ENCODE assay signal across 25 cellular contexts in genomic region chr10:103067951-103068350, GRCh38.
A peak's percentile ranks its signal among the peaks of the same experiment; 100 is the strongest.
DNase-seq lines count a peak whose midpoint lies in the region; ATAC-seq, FAIRE-seq and TF ChIP-seq lines count a peak whose summit lies in the region.
"Had no signal": no experiment of that assay in that cellular context is flagged by ENCODE, and none has a peak within 500 bp of the region (broad histone marks: within the 10 kb centered on the region; RNA-seq: fewer than 3 reads in every experiment).

No MANE protein-coding gene starts in this region.

- DNase-seq in GM19239 (ENCODE audit: insufficient read length, low spot score) (no peak), LHCN-M2 (ENCODE audit: low read depth) (peak; percentile 41), H1 (ENCODE audit: low read depth in 1 of 2, low spot score in 2 of 2) (no peak), osteoblast (ENCODE audit: insufficient read length, low spot score, missing footprints) (peak; percentile 41), NCI-H1930 (lab: John Stamatoyannopoulos, UW) (no peak), cerebellar cortex (ENCODE audit: low spot score) (no peak), colonic mucosa (no peak)
- DNase-seq: BE2C; CD8-positive, alpha-beta memory T cell; DMS 273 treated with DMSO at 0.1 percent for 48 hours; DMS79; EL; GDM1; H7; NCI-H1092 treated with DMSO at 0.1 percent for 48 hours; NCI-H1436; NCI-H187; NCI-H446; NCI-H524 treated with DMSO at 0.1 percent for 48 hours; Peyer's patch; SHP77 treated with DMSO at 0.1 percent for 48 hours; SW 1271 had no signal

- FAIRE-seq in GM19239 (lab: Jason Lieb, UNC) (peak; percentile 39), H1 (lab: Jason Lieb, UNC) (no peak)

- H4K5ac ChIP-seq in H1 (ENCODE audit: insufficient read length, low read depth, low read length) = no peak overlapping the region

- TF ChIP-seq RAD21 in H1 (IDR thresholded peaks at IDR 0.05 in 1 of 2, conservative IDR thresholded peaks at IDR 0.05 in 1 of 2; ENCODE audit: low read depth in 2 of 2, low read length in 2 of 2) = peak; percentile 2 to 20; a peak in 1 of 4 replicates

- no peak overlapping the region for H3K56ac ChIP-seq in H1 (replicated peaks; ENCODE audit: insufficient read length, low read depth, low read length)

- TF ChIP-seq POLR2A in H1 (IDR thresholded peaks at IDR 0.05; ENCODE audit: control extremely low read depth in 1 of 2, low read depth in 2 of 2, low read length in 2 of 2) = no peak

- no peak overlapping the region for H2BK15ac ChIP-seq in H1 (ENCODE audit: low read length)

- no peak overlapping the region for H3K27ac ChIP-seq in H1 (ENCODE audit: low read depth, low read length)
- H3K27ac ChIP-seq in osteoblast (ENCODE audit: low read depth, low read length) = no peak overlapping the region
- H3K27ac ChIP-seq in colonic mucosa = no peak overlapping the region
- H3K27ac ChIP-seq: Peyer's patch, SK-N-MC had no signal

- ATAC-seq in HG03469 (IDR thresholded peaks at IDR 0.05; ENCODE audit: unreplicated experiment) = no peak

- H3K4ac ChIP-seq in H1 (replicated peaks; ENCODE audit: insufficient read length, low read depth, low read length) = no peak overlapping the region

- no peak overlapping the region for H4K8ac ChIP-seq in H1 (ENCODE audit: extremely low read depth, insufficient read depth, low read length)

- H3K4me3 ChIP-seq in H1 (ENCODE audit: extremely low read depth in 1 of 4, insufficient read depth in 2 of 4, low read depth in 3 of 4, low read length in 4 of 4) (no peak overlapping the region), osteoblast (ENCODE audit: insufficient read depth, low read length) (no peak overlapping the region), colonic mucosa (no peak overlapping the region)
- H3K4me3 ChIP-seq: GM12878, Peyer's patch, SK-N-MC had no signal

- no peak overlapping the region for H3K14ac ChIP-seq in H1 (ENCODE audit: insufficient read length)

- no peaks in the 10 kb centered on the region; the same call in 1 of the 2 replicates for H3K79me1 ChIP-seq in H1 (ENCODE audit: low read depth, low read length)

- H3K9ac ChIP-seq in H1 (replicated peaks in 1 of 4; ENCODE audit: extremely low read depth in 1 of 4, low read depth in 3 of 4, low read length in 3 of 4) (no peak overlapping the region), colonic mucosa (ENCODE audit: low read depth in 2 of 2, low read length in 2 of 2) (no peak overlapping the region)

- no peaks in the 10 kb centered on the region for H3K79me2 ChIP-seq in H1 (ENCODE audit: control insufficient read depth in 1 of 2, insufficient read depth in 2 of 2, low read length in 2 of 2)
- H3K79me2 ChIP-seq in osteoblast (ENCODE audit: insufficient read depth, low read length) = no peaks in the 10 kb centered on the region

- H3K27me3 ChIP-seq in H1 (replicated peaks in 1 of 4; ENCODE audit: control insufficient read depth in 3 of 4, extremely low read depth in 1 of 4, insufficient read depth in 3 of 4, low read length in 3 of 4) (no peaks in the 10 kb centered on the region), osteoblast (ENCODE audit: insufficient read depth, low read length) (no peaks in the 10 kb centered on the region), colonic mucosa (no peaks in the 10 kb centered on the region)
- H3K27me3 ChIP-seq: BE2C, Peyer's patch had no signal

- H3K4me2 ChIP-seq in H1 (ENCODE audit: insufficient read depth in 1 of 2, low read depth in 2 of 2, low read length in 2 of 2) = no peak overlapping the region
- no peak overlapping the region for H3K4me2 ChIP-seq in osteoblast (ENCODE audit: insufficient read depth, low read length)

- no peak overlapping the region for H2BK20ac ChIP-seq in H1 (ENCODE audit: low read length)

- H3K23ac ChIP-seq in H1 (ENCODE audit: insufficient read length) = no peak overlapping the region

- no peak overlapping the region for H3K18ac ChIP-seq in H1 (ENCODE audit: extremely low read depth, low read length)

- H3K9me3 ChIP-seq in H1 (ENCODE audit: insufficient read depth in 2 of 2, low read depth in 1 of 2, low read length in 1 of 2) = no peaks in the 10 kb centered on the region
- H3K9me3 ChIP-seq in osteoblast (ENCODE audit: low read depth, low read length) = no peaks in the 10 kb centered on the region
- no peaks in the 10 kb centered on the region for H3K9me3 ChIP-seq in colonic mucosa
- H3K9me3 ChIP-seq: BE2C, Peyer's patch had no signal

- TF ChIP-seq EP300 in H1 (IDR thresholded peaks at IDR 0.05; ENCODE audit: borderline replicate concordance in 1 of 2, low read depth in 2 of 2, low read length in 2 of 2) = no peak

- intact Hi-C loops in colonic mucosa (cut with DNase I) = loop anchor here (2.0 to 5.0 kb wide), 2 partner anchors 151 to 231 kb away; partner anchors contain the start of gene CYP17A1

- no peak overlapping the region for H2BK12ac ChIP-seq in H1 (ENCODE audit: low read depth, low read length)

- H3K23me2 ChIP-seq in H1 (ENCODE audit: low read depth, low read length) = no peaks in the 10 kb centered on the region

- H2AK5ac ChIP-seq in H1 (ENCODE audit: low read depth, low read length) = no peak overlapping the region

- CTCF ChIA-PET in H1 (lab: Charles Lee; ENCODE audit: partially characterized antibody) = interaction anchor here (0.6 to 10.3 kb wide), 13 partner anchors 10 to 341 kb away, joined by 3 to 137 read pairs (median 4); partner anchors contain the start of genes CNNM2 and CYP17A1

- H2AFZ ChIP-seq in H1 (ENCODE audit: low read length) (no peak overlapping the region), osteoblast (ENCODE audit: low read length) (no peak overlapping the region)

- POLR2A ChIA-PET in H1 (lab: Charles Lee; ENCODE audit: partially characterized antibody) = interaction anchor here (3.1 kb wide), 1 partner anchor 149 kb away, joined by 10 read pairs; the partner anchor contains the start of gene CNNM2

- H4K91ac ChIP-seq in H1 (replicated peaks; ENCODE audit: insufficient read length, low read length) = no peak overlapping the region

- H3K36me3 ChIP-seq in H1 (ENCODE audit: control insufficient read depth in 2 of 4, insufficient read depth in 4 of 4, low read length in 3 of 4) = no peaks in the 10 kb centered on the region
- no peaks in the 10 kb centered on the region for H3K36me3 ChIP-seq in osteoblast (ENCODE audit: insufficient read depth, low read length)
- no peaks in the 10 kb centered on the region for H3K36me3 ChIP-seq in colonic mucosa
- H3K36me3 ChIP-seq: BE2C, Peyer's patch had no signal

- no peak for TF ChIP-seq CTCF in H1 (IDR thresholded peaks at IDR 0.05; ENCODE audit: control extremely low read depth in 1 of 3, insufficient read depth in 1 of 3, low read depth in 1 of 3, low read length in 3 of 3)
- TF ChIP-seq CTCF in osteoblast (IDR thresholded peaks at IDR 0.05; ENCODE audit: extremely low read depth, low read depth, low read length) = no peak
- TF ChIP-seq CTCF in colonic mucosa (IDR thresholded peaks at IDR 0.05) = no peak

- peaks cover 0 to 5% (median 3%) of the 10 kb centered on the region in 4 experiments; a peak in 3 of 7 replicates for H3K4me1 ChIP-seq in H1 (replicated peaks in 1 of 4; ENCODE audit: control insufficient read depth in 3 of 4, insufficient read depth in 4 of 4, low read length in 3 of 4)
- peaks cover 3% of the 10 kb centered on the region for H3K4me1 ChIP-seq in osteoblast (ENCODE audit: insufficient read depth, low read length)
- no peaks in the 10 kb centered on the region for H3K4me1 ChIP-seq in colonic mucosa
- H3K4me1 ChIP-seq: BE2C had no signal

- H2BK5ac ChIP-seq in H1 (ENCODE audit: low read depth, low read length) = no peak overlapping the region

- H2BK120ac ChIP-seq in H1 (replicated peaks; ENCODE audit: low read depth, low read length) = no peak overlapping the region

- 82% methylated on average over 6 of the region's 6 CpGs; no CpG with 5 or more reads in 1 of the 2 experiments for WGBS in H1 (ENCODE audit: extremely low coverage in 1 of 2, insufficient coverage in 1 of 2, insufficient read length in 1 of 2, insufficient replicate concordance in 2 of 2, low coverage in 1 of 2, low lambda C conversion rate in 2 of 2, missing lambda C conversion rate in 1 of 2), 2 experiments

- H4K20me1 ChIP-seq in H1 (replicated peaks in 1 of 2; ENCODE audit: control insufficient read depth in 1 of 2, insufficient read depth in 2 of 2, low read length in 2 of 2) = peaks cover 0 to 2% of the 10 kb centered on the region in 2 experiments
- no peaks in the 10 kb centered on the region for H4K20me1 ChIP-seq in osteoblast (ENCODE audit: insufficient read depth, low read length)

TF ChIP-seq in H1, 55 proteins besides CTCF, POLR2A, EP300 and RAD21:
- TF ChIP-seq RBBP5 (IDR thresholded peaks at IDR 0.05; ENCODE audit: borderline replicate concordance, low read depth, low read length) = no peak
- TF ChIP-seq RXRA (IDR thresholded peaks at IDR 0.05; ENCODE audit: insufficient read depth, low read depth, low read length) = no peak
- TF ChIP-seq BRCA1 (IDR thresholded peaks at IDR 0.05; ENCODE audit: low read depth, low read length) = no peak
- TF ChIP-seq JUND (IDR thresholded peaks at IDR 0.05; ENCODE audit: low read length) = no peak
- no peak for TF ChIP-seq SP2 (IDR thresholded peaks at IDR 0.05; ENCODE audit: low read length)
- no peak for TF ChIP-seq TCF12 (IDR thresholded peaks at IDR 0.05; ENCODE audit: low read depth, low read length)
- no peak for TF ChIP-seq CEBPB (IDR thresholded peaks at IDR 0.05; ENCODE audit: low read depth, low read length)
- TF ChIP-seq FOSL1 (IDR thresholded peaks at IDR 0.05; ENCODE audit: insufficient read depth, low read depth, low read length) = no peak
- no peak for TF ChIP-seq KDM1A (IDR thresholded peaks at IDR 0.05; ENCODE audit: borderline replicate concordance, low read length)
- no peak for TF ChIP-seq TEAD4 (IDR thresholded peaks at IDR 0.05; ENCODE audit: low read depth, low read length)
- TF ChIP-seq PHF8 (conservative IDR thresholded peaks at IDR 0.05; ENCODE audit: low read depth, low read length) = no peak
- TF ChIP-seq CHD1 (IDR thresholded peaks at IDR 0.05; ENCODE audit: low read depth, low read length) = no peak
TF ChIP-seq in H1: peak in this region for 0.

Comparison
In these comparisons a context has a peak if more than half of its experiments do, and no peak if none do; other contexts are left out.
1. DNase-seq: peak in LHCN-M2 (single experiment) and osteoblast (single experiment); none in GM19239 (single experiment), H1 (0 of 2), NCI-H1930 (0 of 2), cerebellar cortex (single experiment) and colonic mucosa (single experiment).